ENCODE assay signal across 30 cellular contexts in the genomic region with DNA sequence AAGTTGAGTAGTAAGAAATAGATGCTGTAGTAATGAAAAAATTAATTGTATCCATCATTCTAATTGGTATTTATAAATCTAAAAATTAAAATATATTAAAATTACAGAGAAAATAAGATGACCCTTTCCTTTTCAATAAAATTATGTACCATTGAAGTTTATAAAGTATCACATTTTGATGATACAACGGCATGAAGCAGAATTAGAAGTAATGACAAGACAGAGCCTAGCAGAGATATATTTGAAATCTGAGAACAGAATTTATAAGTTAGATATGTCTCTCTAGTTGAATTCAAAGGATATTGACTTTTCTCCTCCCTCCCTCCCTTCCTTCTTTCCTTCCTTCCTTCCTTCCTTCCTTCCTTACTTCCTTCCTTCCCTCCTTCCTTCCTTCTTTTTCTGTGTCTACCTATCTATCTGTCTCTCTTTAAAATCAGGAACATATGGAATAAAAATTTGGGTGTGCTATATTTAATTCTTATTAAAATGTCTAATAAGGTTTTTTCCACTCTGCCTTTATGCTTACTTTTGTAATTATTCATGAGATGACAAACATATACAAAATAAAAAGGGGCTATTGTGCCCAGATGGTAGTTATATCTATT.
"Had no signal": no experiment of that assay in that cellular context is flagged by ENCODE, and none has a peak within 500 bp of the region (broad histone marks: within the 10 kb centered on the region; RNA-seq: fewer than 3 reads in every experiment).

No MANE protein-coding gene starts in this region.

- H3K4me3 ChIP-seq: adrenal gland, ascending aorta, body of pancreas, breast epithelium, cardiac muscle cell had no signal

- H3K36me3 ChIP-seq: adrenal gland, ascending aorta, brain microvascular endothelial cell, breast epithelium, cardiac muscle cell had no signal

- H3K27ac ChIP-seq: adrenal gland, ascending aorta, body of pancreas, brain microvascular endothelial cell, breast epithelium, cardiac muscle cell had no signal

- FAIRE-seq: astrocyte, bronchial epithelial cell had no signal

- H3K4me1 ChIP-seq: adrenal gland, ascending aorta, body of pancreas, breast epithelium had no signal

- H3K27me3 ChIP-seq: adrenal gland, ascending aorta, body of pancreas, brain microvascular endothelial cell, breast epithelium, cardiac muscle cell had no signal

- H3K9me3 ChIP-seq: adrenal gland, ascending aorta, body of pancreas, breast epithelium had no signal

- DNase-seq: activated effector memory CD4-positive, alpha-beta T cell treated with anti-CD3 and anti-CD28 coated beads, Interleukin-2, amount 50 U/mL, for 16 hours; activated gamma-delta T cell; activated gamma-delta T cell treated with Interleukin-2 at 50 U/mL for 16 hours; activated naive CD4-positive, alpha-beta T cell; activated naive CD4-positive, alpha-beta T cell treated with anti-CD3 and anti-CD28 coated beads for 36 hours; activated naive CD4-positive, alpha-beta T cell treated with anti-CD3 and anti-CD28 coated beads, Interleukin-2, amount 10 ng/mL, durations not matched to agents 7 days and 5 days; activated naive CD4-positive, alpha-beta T cell treated with anti-CD3 and anti-CD28 coated beads, Interleukin-2, amount 50 U/mL, for 16 hours; activated naive CD4-positive, alpha-beta T cell treated with Interleukin-2 at 50 U/mL for 16 hours; activated naive CD8-positive, alpha-beta T cell treated with anti-CD3 and anti-CD28 coated beads for 36 hours; activated naive CD8-positive, alpha-beta T cell treated with anti-CD3 and anti-CD28 coated beads, Interleukin-2, amount 10 ng/mL, durations not matched to agents 7 days and 5 days; activated naive CD8-positive, alpha-beta T cell treated with anti-CD3 and anti-CD28 coated beads, Interleukin-2, amount 50 U/mL, for 24 hours; activated T-cell treated with anti-CD3 and anti-CD28 coated beads, Interleukin-2, amount 50 U/mL, for 1 hour; activated T-cell treated with anti-CD3 and anti-CD28 coated beads, Interleukin-2, amount 50 U/mL, for 24 hours; activated T-cell treated with anti-CD3 and anti-CD28 coated beads, Interleukin-2, amount 50 U/mL, for 4 hours; activated T-cell treated with anti-CD3 and anti-CD28 coated beads, Interleukin-2, amount 50 U/mL, for 48 hours; activated T-cell treated with anti-CD3 and anti-CD28 coated beads, Interleukin-2, amount 50 U/mL, for 72 hours; adrenal gland; amniotic stem cell; amygdala; anterior cingulate cortex; aorta; body of pancreas; brain microvascular endothelial cell; central memory CD4-positive, alpha-beta T cell; cerebellar nuclear complex had no signal
